Comparison of ENCODE assay signal across 28 cellular contexts in genomic region chr4:59695355-59696053, GRCh38.
"Had no signal": no experiment of that assay in that cellular context is flagged by ENCODE, and none has a peak within 500 bp of the region (broad histone marks: within the 10 kb centered on the region; RNA-seq: fewer than 3 reads in every experiment).

No MANE protein-coding gene starts in this region.

- H3K9ac ChIP-seq: neural progenitor cell, parathyroid adenoma had no signal

- H3K4me3 ChIP-seq: neural progenitor cell, ovary, psoas muscle, skin epidermis, smooth muscle cell, spleen, suprapubic skin, testis, tibial artery, transverse colon, upper lobe of right lung, uterus had no signal

- H3K79me2 ChIP-seq: parathyroid adenoma had no signal

- H3K27ac ChIP-seq: neural progenitor cell, ovary, parathyroid adenoma, psoas muscle, skin epidermis, spleen, suprapubic skin, testis, tibial artery, transverse colon, upper lobe of right lung, uterus had no signal

- H3K36me3 ChIP-seq: neural progenitor cell, ovary, spleen, suprapubic skin, tibial artery, transverse colon, upper lobe of right lung, uterus had no signal

- DNase-seq: natural killer cell; occipital lobe; ovary; posterior cingulate gyrus; psoas muscle; right cardiac atrium; spleen; stimulated activated CD4-positive, alpha-beta T cell treated with anti-CD3 and anti-CD28 coated beads, Interleukin-12 subunit alpha, Interleukin-12 subunit beta, amount 100 ng/mL, for 4 hours; stimulated activated CD4-positive, alpha-beta T cell treated with anti-CD3 and anti-CD28 coated beads, Interleukin-1b, Interleukin-23, amount 100 ng/mL, for 48 hours; stimulated activated CD4-positive, alpha-beta T cell treated with anti-CD3 and anti-CD28 coated beads, Interleukin-4, amount 100 ng/mL, for 1 hour; stimulated activated CD4-positive, alpha-beta T cell treated with anti-CD3 and anti-CD28 coated beads, Interleukin-4, amount 100 ng/mL, for 4 hours; stimulated activated CD8-positive, alpha-beta memory T cell treated with anti-CD3 and anti-CD28 coated beads, Interleukin-4, amount 100 ng/mL, for 48 hours; stimulated activated naive CD4-positive, alpha-beta T cell; stimulated activated naive CD8-positive, alpha-beta T cell treated with anti-CD3 and anti-CD28 coated beads, Interleukin-15, amount 100 ng/mL, for 72 hours; stimulated activated naive CD8-positive, alpha-beta T cell treated with anti-CD3 and anti-CD28 coated beads, Interleukin-15, Interleukin-2, amounts not matched to agents 100 U/mL and 50 U/mL, for 24 hours; substantia nigra; testis; tibial artery; transverse colon; upper lobe of right lung; uterus had no signal

- ATAC-seq: natural killer cell; psoas muscle; right cardiac atrium; sciatic nerve; stimulated activated memory B cell treated with anti-CD40 and anti-IgM and Interleukin-4, amounts not matched to agents 10 μg/mL and 1 μg/mL and 100 μg/mL, for 72 hours; stimulated activated naive CD8-positive, alpha-beta T cell treated with anti-CD3 and anti-CD28 coated beads, Interleukin-15, amount 100 ng/mL, for 72 hours; stimulated activated naive CD8-positive, alpha-beta T cell treated with anti-CD3 and anti-CD28 coated beads, Interleukin-15, Interleukin-2, amounts not matched to agents 100 U/mL and 50 U/mL, for 24 hours; upper lobe of right lung had no signal

- H3K9me3 ChIP-seq: ovary, psoas muscle, spleen, suprapubic skin, testis, tibial artery, transverse colon, upper lobe of right lung, uterus had no signal

- H2AFZ ChIP-seq: neural progenitor cell, parathyroid adenoma had no signal

- H3K27me3 ChIP-seq: neural progenitor cell, ovary, spleen, suprapubic skin, testis, tibial artery, transverse colon, upper lobe of right lung, uterus had no signal

- H3K4me2 ChIP-seq: neural progenitor cell, smooth muscle cell had no signal

- H3K4me1 ChIP-seq: neural progenitor cell, parathyroid adenoma, psoas muscle, spleen, suprapubic skin, testis, tibial artery, transverse colon, upper lobe of right lung, uterus had no signal
